8 cellular contexts compared by ENCODE assay signal in the genomic region with DNA sequence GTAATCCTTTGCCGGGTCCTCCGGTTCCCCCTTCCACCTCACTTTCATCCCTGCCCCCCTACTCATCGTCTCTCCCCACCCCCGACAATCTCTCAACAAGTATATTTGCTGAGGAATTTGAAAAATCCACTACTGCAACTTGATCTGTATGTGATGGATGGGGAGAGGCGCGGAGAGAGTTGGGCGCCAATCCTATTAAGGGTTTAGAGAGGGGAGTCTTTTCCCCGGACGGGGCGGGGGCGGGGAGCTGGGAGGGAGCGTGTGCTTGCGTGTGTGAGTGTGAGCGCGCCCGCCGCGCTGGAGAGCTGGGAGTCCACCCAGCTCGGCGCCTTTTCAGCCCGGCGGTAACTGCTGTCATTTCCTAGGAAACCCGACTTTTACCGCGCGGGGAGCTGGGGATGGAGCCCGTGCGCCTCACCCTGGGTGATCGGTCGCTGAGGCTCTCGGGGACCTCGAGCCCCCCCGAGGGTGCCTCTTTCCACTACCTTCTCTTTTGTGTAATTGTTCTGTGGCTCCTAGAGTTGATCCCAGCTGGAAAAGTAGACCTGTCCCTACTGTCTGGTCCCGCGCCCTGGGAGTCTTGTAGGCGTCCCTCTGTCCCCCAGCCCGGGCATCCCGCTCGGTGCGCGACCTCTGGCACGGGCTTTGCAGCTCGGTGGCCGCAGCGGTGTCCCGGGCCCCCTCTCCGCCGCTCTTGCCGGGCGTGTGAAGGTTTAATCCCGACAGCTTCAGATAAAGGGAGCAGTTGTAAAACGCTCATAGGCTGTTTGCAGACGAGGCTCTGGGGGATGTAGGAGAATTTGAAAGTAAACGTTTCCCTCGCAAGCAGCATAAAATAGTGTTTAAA. TPM values are rescaled to one million over a fixed set of nuclear protein-coding genes. Genes with fewer than 3 reads are reported as not detected.
DNase-seq lines count a peak whose midpoint lies in the region; ATAC-seq and TF ChIP-seq lines count a peak whose summit lies in the region.

No MANE protein-coding gene starts in this region.

- no peak for TF ChIP-seq CTCF in left ventricle myocardium inferior (IDR thresholded peaks at IDR 0.05; ENCODE audit: borderline replicate concordance)

- no peaks in the 10 kb centered on the region for H3K36me3 ChIP-seq in left ventricle myocardium inferior

- peak overlapping the region; percentile 81 for H3K27ac ChIP-seq in left ventricle myocardium inferior (replicated peaks)

- no peaks in the 10 kb centered on the region for H3K9me3 ChIP-seq in left ventricle myocardium inferior (replicated peaks)

- ATAC-seq in Right ventricle myocardium inferior (peak; percentile 65), HG03159 (IDR thresholded peaks at IDR 0.05; ENCODE audit: unreplicated experiment) (no peak)

- H3K4me1 ChIP-seq in left ventricle myocardium inferior = peaks cover 37% of the 10 kb centered on the region

- H3K27me3 ChIP-seq in left ventricle myocardium inferior (ENCODE audit: low read depth) = peaks cover 100% of the 10 kb centered on the region

- DNase-seq in Right ventricle myocardium inferior (ENCODE audit: missing footprints) = no peak
- DNase-seq in cardiac septum (ENCODE audit: low spot score) = no peak
- DNase-seq in UCSD-AML1 (lab: John Stamatoyannopoulos, UW; ENCODE audit: unreplicated experiment) = peak; percentile 67
- DNase-seq in left ventricle myocardium inferior = peak; percentile 48
- DNase-seq in retina = peak; percentile 87
- DNase-seq in germinal center (ENCODE audit: low spot score) = no peak
- no peak for DNase-seq in activated gamma-delta T cell treated with Interleukin-2 at 50 U/mL for 16 hours

- intact Hi-C loops in Right ventricle myocardium inferior (cut with DNase I) = loop anchor here (5.0 to 10.0 kb wide), 3 partner anchors 88 to 178 kb away; no protein-coding TSS in a partner anchor
- intact Hi-C loops in cardiac septum (cut with DNase I) = loop anchor here (5.0 kb wide), 4 partner anchors 90 to 335 kb away; no protein-coding TSS in a partner anchor
- intact Hi-C loops in left ventricle myocardium inferior (cut with micrococcal nuclease) = no loop called here

- peak overlapping the region; percentile 69 for H3K4me3 ChIP-seq in left ventricle myocardium inferior

RNA-seq across cellular contexts. Expression of gene GLI2, which starts 1.5 kb away (rescaled TPM):
- total RNA-seq in Right ventricle myocardium inferior (2.2 TPM), cardiac septum (1.8 TPM), left ventricle myocardium inferior (2.4 TPM)

Comparison
In these comparisons a context has a peak if more than half of its experiments do, and no peak if none do; other contexts are left out.
1. DNase-seq: peak in UCSD-AML1 (single experiment), left ventricle myocardium inferior (single experiment) and retina (single experiment); none in Right ventricle myocardium inferior (single experiment), cardiac septum (single experiment), germinal center (single experiment) and activated gamma-delta T cell treated with Interleukin-2 at 50 U/mL for 16 hours (single experiment).